In genomic region chr1:151056149-151056548, GRCh38 we compare ENCODE assay signal across 8 cellular contexts. TPM values are rescaled to one million over a fixed set of nuclear protein-coding genes. Genes with fewer than 3 reads are reported as not detected.
DNase-seq lines count a peak whose midpoint lies in the region; TF ChIP-seq lines count a peak whose summit lies in the region.

No MANE protein-coding gene starts in this region.

- H3K9me2 ChIP-seq in PC-9 (ENCODE audit: insufficient read depth): no peaks in the 10 kb centered on the region

- no peaks in the 10 kb centered on the region for H3K9me3 ChIP-seq in PC-9 (ENCODE audit: insufficient read depth, low read depth)

- peak overlapping the region; percentile 37 for H3K4me2 ChIP-seq in PC-9

- CTCF ChIA-PET in PC-9 (lab: Charles Lee): no interaction called here

- H3K4me1 ChIP-seq in PC-9 (replicated peaks; ENCODE audit: insufficient read depth): peaks cover 43% of the 10 kb centered on the region
- H3K4me1 ChIP-seq in rectal smooth muscle tissue (ENCODE audit: control insufficient read depth, insufficient read depth, low read length): peaks cover 7% of the 10 kb centered on the region

- H3K27me3 ChIP-seq in PC-9 (ENCODE audit: insufficient read depth, low read depth) (no peaks in the 10 kb centered on the region), dorsolateral prefrontal cortex (no peaks in the 10 kb centered on the region), rectal smooth muscle tissue (ENCODE audit: control insufficient read depth, insufficient read depth, low read length) (no peaks in the 10 kb centered on the region)

- H2AFZ ChIP-seq in PC-9: no peak overlapping the region

- peaks cover 47% of the 10 kb centered on the region for H3K79me2 ChIP-seq in PC-9 (ENCODE audit: low read depth)

- BruUV-seq in PC-9 (replicated peaks; lab: Mats Ljungman, UMichigan): no TSS peak

- H3K27ac ChIP-seq in PC-9 (no peak overlapping the region), dorsolateral prefrontal cortex (peak overlapping the region in 36 of 59 donors; percentile 7 to 99 (median 54)), rectal smooth muscle tissue (ENCODE audit: low read depth, low read length) (no peak overlapping the region)

- DNase-seq in GM12864 (ENCODE audit: low read depth) (no peak), PC-9 (no peak), dorsolateral prefrontal cortex (no peak), hypothalamus (lab: John Stamatoyannopoulos, UW) (no peak), HCEC 1CT (no peak), ecto neural progenitor cell (ENCODE audit: low spot score) (no peak)
- no peak for DNase-seq in NK-92 treated with Interleukin-12 subunit alpha and Interleukin-12 subunit beta, amount 100 ng/mL, for 24 hours (lab: John Stamatoyannopoulos, UW)

- intact Hi-C loops in PC-9 (cut with micrococcal nuclease; ENCODE audit: unreplicated experiment): no loop called here
- intact Hi-C loops in dorsolateral prefrontal cortex (cut with DNase I): loop anchor here in 1 of 2 donors (5.0 kb wide), 2 partner anchors 49 to 91 kb away; partner anchors contain the start of genes MINDY1, PRUNE1 and SEMA6C

- TF ChIP-seq CTCF in GM12864 (IDR thresholded peaks at IDR 0.05; ENCODE audit: low read depth, low read length, missing control alignments) (no peak), PC-9 (conservative IDR thresholded peaks at IDR 0.05) (no peak), dorsolateral prefrontal cortex (IDR thresholded peaks at IDR 0.05 in 54 of 56, conservative IDR thresholded peaks at IDR 0.05 in 2 of 56; ENCODE audit: low read depth in 1 of 56, partially characterized antibody in 56 of 56) (no peak)

- POLR2A ChIA-PET in PC-9 (lab: Charles Lee; ENCODE audit: unreplicated experiment): interaction anchor here (0.6 kb wide), 2 partner anchors 20 to 193 kb away, joined by 4 to 5 read pairs; partner anchors contain the start of gene BNIPL

- peaks cover 37% of the 10 kb centered on the region for H3F3A ChIP-seq in PC-9 (ENCODE audit: insufficient read depth, low read depth)

- H3K4me3 ChIP-seq in GM12864 (ENCODE audit: low read depth, low read length): peak overlapping the region; percentile 80; the same call in 1 of the 2 replicates
- H3K4me3 ChIP-seq in PC-9: no peak overlapping the region
- peak overlapping the region in 10 of 59 donors; percentile 3 to 95 (median 60) for H3K4me3 ChIP-seq in dorsolateral prefrontal cortex
- H3K4me3 ChIP-seq in rectal smooth muscle tissue (ENCODE audit: low read length): peak overlapping the region; percentile 45

- no peak overlapping the region for H3K9ac ChIP-seq in rectal smooth muscle tissue (ENCODE audit: low read length)

- peaks cover 38% of the 10 kb centered on the region for H3K36me3 ChIP-seq in PC-9 (ENCODE audit: low read depth)
- H3K36me3 ChIP-seq in rectal smooth muscle tissue (ENCODE audit: control insufficient read depth, insufficient read depth, low read length): peaks cover 31% of the 10 kb centered on the region

- H4K20me1 ChIP-seq in PC-9 (ENCODE audit: insufficient read depth): peaks cover 14% of the 10 kb centered on the region; the same call in 1 of the 2 replicates

RNA-seq across cellular contexts. Expression of gene CDC42SE1, which starts 3.3 kb away (rescaled TPM):
- total RNA-seq in PC-9 (2021): 59.4 and 62.8 TPM in 2 replicates
- total RNA-seq in dorsolateral prefrontal cortex: 10 to 100 TPM; 46.3 to 92.3 (median 62.6) TPM

RNA-seq across cellular contexts. Expression of gene MLLT11, which starts 4.0 kb away (rescaled TPM):
- total RNA-seq in PC-9 (2021) (15.0 and 23.3 TPM in 2 replicates), dorsolateral prefrontal cortex (100 to 1,000 TPM in 38 of 120 experiments, 10 to 100 TPM in 82; 27.7 to 125 (median 89.6) TPM)

RNA-seq across cellular contexts. Expression of gene C1orf56, which starts 8.6 kb away (rescaled TPM):
- 1.8 and 2.3 TPM in 2 replicates for total RNA-seq in PC-9 (2021)
- 10 to 100 TPM in 2 of 120 experiments, 1 to 10 TPM in 118; 1.8 to 11.6 (median 4.8) TPM for total RNA-seq in dorsolateral prefrontal cortex

RNA-seq across cellular contexts. Expression of gene GABPB2, which starts 14.4 kb away (rescaled TPM):
- total RNA-seq in PC-9 (2021) (6.4 and 6.6 TPM in 2 replicates), dorsolateral prefrontal cortex (10 to 100 TPM; 11.6 to 37.2 (median 20.4) TPM)

RNA-seq across cellular contexts. Expression of gene BNIPL, which starts 19.8 kb away (rescaled TPM):
- total RNA-seq in PC-9 (2021): 3.0 and 3.6 TPM in 2 replicates
- total RNA-seq in dorsolateral prefrontal cortex: 1 to 10 TPM in 62 of 120 experiments, under 1 TPM in 58; 0.20 to 4.9 (median 1.1) TPM

Comparison
In these comparisons a context has a peak if more than half of its experiments do, and no peak if none do; other contexts are left out.
1. H3K27ac ChIP-seq: peak in dorsolateral prefrontal cortex (36 of 59); none in PC-9 (single experiment) and rectal smooth muscle tissue (single experiment).